ENCODE assay signal across 18 cellular contexts in genomic region chr21:26425576-26425975, GRCh38.
DNase-seq lines count a peak whose midpoint lies in the region; ATAC-seq, FAIRE-seq and TF ChIP-seq lines count a peak whose summit lies in the region.
"Had no signal": no experiment of that assay in that cellular context is flagged by ENCODE, and none has a peak within 500 bp of the region (broad histone marks: within the 10 kb centered on the region; RNA-seq: fewer than 3 reads in every experiment).

No MANE protein-coding gene starts in this region.

- H3K27ac Mint-ChIP-seq in stimulated activated naive CD8-positive, alpha-beta T cell treated with anti-CD3 and anti-CD28 coated beads, Interleukin-15, amount 100 ng/mL, for 72 hours = no peak overlapping the region
- H3K27ac Mint-ChIP-seq: CD4-positive, alpha-beta T cell; H9 had no signal

- H3K27me3 Mint-ChIP-seq in stimulated activated naive CD8-positive, alpha-beta T cell treated with anti-CD3 and anti-CD28 coated beads, Interleukin-15, amount 100 ng/mL, for 72 hours = peaks cover 7% of the 10 kb centered on the region

- H3K9me3 Mint-ChIP-seq in stimulated activated naive CD8-positive, alpha-beta T cell treated with anti-CD3 and anti-CD28 coated beads, Interleukin-15, amount 100 ng/mL, for 72 hours = peaks cover 0 to 4% of the 10 kb centered on the region in 2 donors
- H3K9me3 Mint-ChIP-seq: CD4-positive, alpha-beta T cell had no signal

- no peak for FAIRE-seq in bronchial epithelial cell (lab: Jason Lieb, UNC)

- no peak for TF ChIP-seq CTCF in bronchial epithelial cell (IDR thresholded peaks at IDR 0.05; ENCODE audit: insufficient read depth, low read length, severe bottlenecking)

- H3K36me3 ChIP-seq in bronchial epithelial cell (ENCODE audit: control insufficient read depth, insufficient read depth, low read length) = no peaks in the 10 kb centered on the region

- in situ Hi-C loops in G401 (cut with HindIII; ENCODE audit: low sequenced_read_pairs) = no loop called here

- no peak overlapping the region for H3K4me3 Mint-ChIP-seq in stimulated activated naive CD8-positive, alpha-beta T cell treated with anti-CD3 and anti-CD28 coated beads, Interleukin-15, amount 100 ng/mL, for 72 hours
- H3K4me3 Mint-ChIP-seq: CD4-positive, alpha-beta T cell; H9 had no signal

- ATAC-seq in stimulated activated naive CD8-positive, alpha-beta T cell treated with anti-CD3 and anti-CD28 coated beads, Interleukin-15, amount 100 ng/mL, for 72 hours = peak; percentile 46
- no peak for ATAC-seq in stimulated activated naive CD8-positive, alpha-beta T cell treated with anti-CD3 and anti-CD28 coated beads, Interleukin-15, Interleukin-2, amounts not matched to agents 100 U/mL and 50 U/mL, for 24 hours
- ATAC-seq in HG03378 (IDR thresholded peaks at IDR 0.05; ENCODE audit: unreplicated experiment) = peak; percentile 48
- no peak for ATAC-seq in GM21529 (IDR thresholded peaks at IDR 0.05; ENCODE audit: unreplicated experiment)
- ATAC-seq: Panc1 had no signal

- no peaks in the 10 kb centered on the region for H3K27me3 ChIP-seq in bronchial epithelial cell (ENCODE audit: control insufficient read depth, insufficient read depth, low read length)

- no peaks in the 10 kb centered on the region for H3K4me1 Mint-ChIP-seq in stimulated activated naive CD8-positive, alpha-beta T cell treated with anti-CD3 and anti-CD28 coated beads, Interleukin-15, amount 100 ng/mL, for 72 hours
- H3K4me1 Mint-ChIP-seq: H9 had no signal

- no peak for DNase-seq in stimulated activated naive CD8-positive, alpha-beta T cell treated with anti-CD3 and anti-CD28 coated beads, Interleukin-15, amount 100 ng/mL, for 72 hours
- DNase-seq in stimulated activated naive CD8-positive, alpha-beta T cell treated with anti-CD3 and anti-CD28 coated beads, Interleukin-15, Interleukin-2, amounts not matched to agents 100 U/mL and 50 U/mL, for 24 hours = no peak
- DNase-seq in bronchial epithelial cell (ENCODE audit: low read depth) (peak; percentile 40), G401 (ENCODE audit: low spot score) (no peak), MV-4-11 (lab: John Stamatoyannopoulos, UW) (no peak)
- DNase-seq: ACHN; CD4-positive, alpha-beta T cell; DMS79 treated with DMSO at 0.1 percent for 48 hours; GDM1; H9; KBM-7; NCI-H1092 treated with DMSO at 0.1 percent for 48 hours; NCI-H1694 treated with DMSO at 0.1 percent for 48 hours; NCI-H69; SHP77 had no signal

- H3K4me3 ChIP-seq in bronchial epithelial cell (ENCODE audit: low read depth, low read length) = no peak overlapping the region

Comparison
In these comparisons a context has a peak if more than half of its experiments do, and no peak if none do; other contexts are left out.
1. ATAC-seq: peak in stimulated activated naive CD8-positive, alpha-beta T cell treated with anti-CD3 and anti-CD28 coated beads, Interleukin-15, amount 100 ng/mL, for 72 hours (single experiment) and HG03378 (single experiment); none in stimulated activated naive CD8-positive, alpha-beta T cell treated with anti-CD3 and anti-CD28 coated beads, Interleukin-15, Interleukin-2, amounts not matched to agents 100 U/mL and 50 U/mL, for 24 hours (single experiment) and GM21529 (single experiment).